Comparison of ENCODE assay signal across 9 cellular contexts in the genomic region with DNA sequence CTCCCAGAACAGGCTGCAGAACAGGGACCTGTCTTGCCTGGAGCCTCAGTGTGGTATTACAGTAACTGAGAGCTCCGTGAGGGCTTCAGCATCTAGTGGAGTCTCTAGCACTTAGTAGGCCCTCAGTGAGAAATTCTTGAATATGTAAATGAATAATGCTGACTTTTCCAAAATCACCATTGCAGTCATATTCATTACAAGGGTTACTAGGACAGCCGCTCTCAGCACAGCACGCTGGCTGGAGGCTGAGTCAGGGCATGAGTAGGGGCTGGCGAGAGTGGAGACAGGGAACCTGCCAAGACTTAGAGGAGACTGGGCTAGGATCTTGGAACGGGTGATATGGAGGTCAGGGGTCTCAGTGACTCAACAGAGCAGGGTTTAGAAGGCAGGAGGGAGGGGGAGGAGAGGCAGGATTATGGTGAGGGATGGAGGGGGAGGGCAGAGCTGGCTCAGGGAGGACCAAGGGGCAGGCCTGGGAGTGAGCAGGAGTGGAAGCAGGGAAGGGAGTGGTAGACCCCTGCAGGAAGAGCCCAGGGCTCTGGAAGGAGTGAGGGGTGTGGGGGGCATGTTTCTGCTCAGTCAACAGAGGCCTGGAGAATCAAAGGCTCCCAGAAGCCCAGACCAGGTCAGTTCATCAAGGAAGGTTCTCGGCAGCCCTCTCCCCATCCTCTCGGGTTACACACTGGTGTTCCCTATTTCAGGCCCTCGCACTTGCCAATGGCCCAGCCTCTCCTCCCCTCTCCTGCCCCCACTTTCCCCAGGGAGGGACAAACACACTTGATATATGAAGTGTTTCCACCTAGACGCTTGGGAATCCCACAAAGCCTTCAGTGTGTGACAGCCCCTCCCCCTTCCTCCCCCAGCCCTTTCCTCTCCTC. TPM values are rescaled to one million over a fixed set of nuclear protein-coding genes. Genes with fewer than 3 reads are reported as not detected.
DNase-seq lines count a peak whose midpoint lies in the region; ATAC-seq and TF ChIP-seq lines count a peak whose summit lies in the region.
"Had no signal": no experiment of that assay in that cellular context is flagged by ENCODE, and none has a peak within 500 bp of the region (broad histone marks: within the 10 kb centered on the region; RNA-seq: fewer than 3 reads in every experiment).

No MANE protein-coding gene starts in this region.

- intact Hi-C loops in left colon (cut with DNase I, micrococcal nuclease): no loop called here
- intact Hi-C loops in upper lobe of right lung (cut with DNase I): no loop called here

- no peaks in the 10 kb centered on the region for H3K4me1 ChIP-seq in upper lobe of right lung

- ATAC-seq in left colon (no peak), upper lobe of right lung (peak; percentile 65), HG03342 (IDR thresholded peaks at IDR 0.05; ENCODE audit: unreplicated experiment) (no peak)

- no peak overlapping the region for H3K4me3 ChIP-seq in upper lobe of right lung

- H3K36me3 ChIP-seq in upper lobe of right lung: no peaks in the 10 kb centered on the region

- no peak overlapping the region for H3K27ac ChIP-seq in upper lobe of right lung

- no peaks in the 10 kb centered on the region for H3K27me3 ChIP-seq in upper lobe of right lung

- DNase-seq in NCI-H2107 treated with DMSO at 0.1 percent for 48 hours (lab: John Stamatoyannopoulos, UW; ENCODE audit: unreplicated experiment) (peak; percentile 64), NCI-H2107 (lab: John Stamatoyannopoulos, UW) (no peak), astrocyte of the hippocampus (ENCODE audit: low read depth, low spot score) (peak; percentile 92), left colon (peak; percentile 19 to 35), upper lobe of right lung (no peak), NCI-H146 treated with DMSO at 0.1 percent for 48 hours (lab: John Stamatoyannopoulos, UW; ENCODE audit: unreplicated experiment) (no peak), HT-29 (ENCODE audit: low spot score) (no peak)
- DNase-seq: cortex of kidney had no signal

- no peaks in the 10 kb centered on the region for H3K9me3 ChIP-seq in upper lobe of right lung

- no peak for TF ChIP-seq CTCF in upper lobe of right lung (IDR thresholded peaks at IDR 0.05)

RNA-seq across cellular contexts. Expression of a gene that starts 42.3 kb away (rescaled TPM):
- total RNA-seq in left colon (1 to 10 TPM in 1 of 2 donors, under 1 TPM in 1; 0.31 to 1.6 TPM), upper lobe of right lung (8.7 TPM)
- 0.47 and 1.0 TPM in 2 replicates for total RNA-seq in HT-29 (2014; rRNA removed; shearing (Covaris generic))

RNA-seq across cellular contexts. Expression of a gene that starts 56.7 kb away (rescaled TPM):
- total RNA-seq in left colon (not detected), upper lobe of right lung (not detected)
- not detected in 2 replicates for total RNA-seq in HT-29 (2014; rRNA removed; shearing (Covaris generic))

Comparison
In these comparisons a context has a peak if more than half of its experiments do, and no peak if none do; other contexts are left out.
1. DNase-seq: peak in NCI-H2107 treated with DMSO at 0.1 percent for 48 hours (single experiment), astrocyte of the hippocampus (single experiment) and left colon (2 of 2); none in NCI-H2107 (single experiment), upper lobe of right lung (single experiment), NCI-H146 treated with DMSO at 0.1 percent for 48 hours (single experiment) and HT-29 (single experiment).